16 cellular contexts compared by ENCODE assay signal in the genomic region with DNA sequence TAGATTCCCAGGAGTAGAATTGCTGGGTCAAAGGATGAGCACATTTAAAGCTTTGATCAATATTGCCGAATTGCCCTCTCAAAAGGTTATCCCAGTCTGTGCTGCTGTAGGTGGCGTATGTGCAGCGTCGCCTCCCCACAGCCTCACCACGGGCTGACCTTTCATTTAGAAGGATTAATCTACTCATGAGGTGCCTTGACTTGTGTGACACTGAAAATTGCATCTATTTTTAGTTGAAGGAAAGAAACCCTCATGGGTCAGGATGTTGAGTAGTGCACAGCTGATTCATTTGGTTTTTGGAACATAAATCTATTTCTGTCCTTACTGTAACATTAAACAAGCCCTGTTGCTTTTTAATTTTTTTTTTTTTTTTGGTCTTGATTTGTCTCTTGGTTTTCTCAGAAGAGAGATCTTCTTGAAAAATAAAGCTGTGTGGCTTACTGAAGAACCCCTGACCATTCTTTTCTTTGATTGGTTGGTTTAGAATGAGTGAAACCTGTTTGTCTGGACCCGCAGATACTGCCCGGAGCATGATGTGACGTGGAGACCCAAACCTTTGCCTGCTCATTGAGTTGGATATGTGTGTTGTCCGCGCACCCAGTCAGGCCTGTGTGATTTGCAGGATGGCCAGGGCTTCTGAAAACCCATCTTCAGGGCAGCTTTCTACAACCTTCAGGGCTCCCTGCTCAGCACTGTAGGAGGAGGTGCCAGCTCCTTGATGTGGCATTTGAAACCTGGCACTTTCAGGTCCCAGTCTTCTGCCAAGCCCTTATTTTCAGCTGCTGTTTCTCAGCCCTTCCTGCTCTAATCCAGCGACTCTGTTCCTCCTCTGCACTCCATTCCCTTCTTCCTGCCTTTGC.
DNase-seq lines count a peak whose midpoint lies in the region; ATAC-seq lines count a peak whose summit lies in the region.
"Had no signal": no experiment of that assay in that cellular context is flagged by ENCODE, and none has a peak within 500 bp of the region (broad histone marks: within the 10 kb centered on the region; RNA-seq: fewer than 3 reads in every experiment).

No MANE protein-coding gene starts in this region.

- ATAC-seq in activated naive CD4-positive, alpha-beta T cell treated with anti-CD3 and anti-CD28 coated beads, Interleukin-2, amount 50 U/mL, for 72 hours = peak; percentile 73 to 92
- ATAC-seq in activated T-helper 17 cell treated with anti-CD3 and anti-CD28 coated beads, Interleukin-2, amount 50 U/mL, for 72 hours (replicated peaks) = peak; percentile 92
- ATAC-seq in left ventricle myocardium superior = peak; percentile 73
- peak; percentile 45 for ATAC-seq in stimulated activated naive CD8-positive, alpha-beta T cell treated with anti-CD3 and anti-CD28 coated beads, Interleukin-15, amount 100 ng/mL, for 72 hours
- ATAC-seq in GM21723 (IDR thresholded peaks at IDR 0.05; ENCODE audit: unreplicated experiment) = no peak

- H3K4me1 Mint-ChIP-seq in activated T-helper 17 cell treated with anti-CD3 and anti-CD28 coated beads, Interleukin-2, amount 50 U/mL, for 72 hours = peaks cover 9% of the 10 kb centered on the region
- H3K4me1 Mint-ChIP-seq in stimulated activated naive CD8-positive, alpha-beta T cell treated with anti-CD3 and anti-CD28 coated beads, Interleukin-15, amount 100 ng/mL, for 72 hours = peaks cover 11% of the 10 kb centered on the region
- H3K4me1 Mint-ChIP-seq: activated B cell treated with CpG ODN at 0.5 μM for 24 hours had no signal

- H3K9me3 Mint-ChIP-seq in activated naive CD4-positive, alpha-beta T cell treated with anti-CD3 and anti-CD28 coated beads, Interleukin-2, amount 50 U/mL, for 72 hours = no peaks in the 10 kb centered on the region
- H3K9me3 Mint-ChIP-seq in activated T-helper 17 cell treated with anti-CD3 and anti-CD28 coated beads, Interleukin-2, amount 50 U/mL, for 72 hours = no peaks in the 10 kb centered on the region
- H3K9me3 Mint-ChIP-seq in stimulated activated naive CD8-positive, alpha-beta T cell treated with anti-CD3 and anti-CD28 coated beads, Interleukin-15, amount 100 ng/mL, for 72 hours = no peaks in the 10 kb centered on the region
- H3K9me3 Mint-ChIP-seq: activated B cell treated with CpG ODN at 0.5 μM for 24 hours had no signal

- no peak for DNase-seq in activated naive CD4-positive, alpha-beta T cell treated with anti-CD3 and anti-CD28 coated beads, Interleukin-2, amount 50 U/mL, for 72 hours (ENCODE audit: low spot score in 2 of 2)
- DNase-seq in activated naive CD4-positive, alpha-beta T cell treated with anti-CD3 and anti-CD28 coated beads, Interleukin-2, amount 50 U/mL, for 16 hours = no peak
- no peak for DNase-seq in left ventricle myocardium superior
- no peak for DNase-seq in stimulated activated naive CD8-positive, alpha-beta T cell treated with anti-CD3 and anti-CD28 coated beads, Interleukin-15, amount 100 ng/mL, for 72 hours
- DNase-seq in NCI-H1436 (lab: John Stamatoyannopoulos, UW) = no peak
- DNase-seq: activated B cell treated with CpG ODN at 0.5 μM for 24 hours, aorta, Calu3, midbrain, NCI-H187 treated with DMSO at 0.1 percent for 48 hours, NCI-H446 treated with DMSO at 0.1 percent for 48 hours, retina, T-helper 1 cell, testis had no signal

- no peaks in the 10 kb centered on the region for H3K27me3 Mint-ChIP-seq in activated T-helper 17 cell treated with anti-CD3 and anti-CD28 coated beads, Interleukin-2, amount 50 U/mL, for 72 hours
- H3K27me3 Mint-ChIP-seq in stimulated activated naive CD8-positive, alpha-beta T cell treated with anti-CD3 and anti-CD28 coated beads, Interleukin-15, amount 100 ng/mL, for 72 hours = no peaks in the 10 kb centered on the region
- H3K27me3 Mint-ChIP-seq: activated B cell treated with CpG ODN at 0.5 μM for 24 hours had no signal

- intact Hi-C loops in left ventricle myocardium superior (cut with micrococcal nuclease) = no loop called here

- peak overlapping the region; percentile 33 for H3K4me3 Mint-ChIP-seq in activated T-helper 17 cell treated with anti-CD3 and anti-CD28 coated beads, Interleukin-2, amount 50 U/mL, for 72 hours
- H3K4me3 Mint-ChIP-seq in stimulated activated naive CD8-positive, alpha-beta T cell treated with anti-CD3 and anti-CD28 coated beads, Interleukin-15, amount 100 ng/mL, for 72 hours = no peak overlapping the region
- H3K4me3 Mint-ChIP-seq: activated B cell treated with CpG ODN at 0.5 μM for 24 hours had no signal

- H3K36me3 Mint-ChIP-seq in activated naive CD4-positive, alpha-beta T cell treated with anti-CD3 and anti-CD28 coated beads, Interleukin-2, amount 50 U/mL, for 72 hours = peaks cover 25 to 33% of the 10 kb centered on the region in 2 donors
- peaks cover 97% of the 10 kb centered on the region for H3K36me3 Mint-ChIP-seq in activated T-helper 17 cell treated with anti-CD3 and anti-CD28 coated beads, Interleukin-2, amount 50 U/mL, for 72 hours (ENCODE audit: low read depth)

- H3K27ac Mint-ChIP-seq in activated naive CD4-positive, alpha-beta T cell treated with anti-CD3 and anti-CD28 coated beads, Interleukin-2, amount 50 U/mL, for 72 hours = peak overlapping the region; percentile 48 to 77
- H3K27ac Mint-ChIP-seq in activated T-helper 17 cell treated with anti-CD3 and anti-CD28 coated beads, Interleukin-2, amount 50 U/mL, for 72 hours = peak overlapping the region; percentile 87
- H3K27ac Mint-ChIP-seq in stimulated activated naive CD8-positive, alpha-beta T cell treated with anti-CD3 and anti-CD28 coated beads, Interleukin-15, amount 100 ng/mL, for 72 hours = peak overlapping the region in 1 of 2 donors; percentile 16
- H3K27ac Mint-ChIP-seq: activated B cell treated with CpG ODN at 0.5 μM for 24 hours had no signal
